In genomic region chr5:53820802-53821171, GRCh38 we compare ENCODE assay signal across 13 cellular contexts.
DNase-seq lines count a peak whose midpoint lies in the region; ATAC-seq and TF ChIP-seq lines count a peak whose summit lies in the region.
"Had no signal": no experiment of that assay in that cellular context is flagged by ENCODE, and none has a peak within 500 bp of the region (broad histone marks: within the 10 kb centered on the region; RNA-seq: fewer than 3 reads in every experiment).

No MANE protein-coding gene starts in this region.

- DNase-seq in GM12864 (ENCODE audit: low read depth): peak; percentile 39
- no peak for DNase-seq in EL
- no peak for DNase-seq in heart left ventricle
- DNase-seq in NCI-H2227 (lab: John Stamatoyannopoulos, UW; ENCODE audit: unreplicated experiment): no peak
- no peak for DNase-seq in pons (ENCODE audit: low spot score)
- DNase-seq: activated CD4-positive, alpha-beta memory T cell treated with anti-CD3 and anti-CD28 coated beads for 36 hours; adrenal gland; naive B cell; stimulated activated naive CD4-positive, alpha-beta T cell treated with Interleukin-2 at 50 U/mL for 16 hours had no signal

- H3K4me1 ChIP-seq in heart left ventricle: no peaks in the 10 kb centered on the region
- H3K4me1 ChIP-seq: adrenal gland had no signal

- ATAC-seq in GM19372 (IDR thresholded peaks at IDR 0.05; ENCODE audit: low read depth, unreplicated experiment) (peak; percentile 79), HG02798 (IDR thresholded peaks at IDR 0.05; ENCODE audit: poor library complexity, unreplicated experiment) (peak; percentile 93), HG03520 (IDR thresholded peaks at IDR 0.05; ENCODE audit: unreplicated experiment) (peak; percentile 89), heart left ventricle (no peak)

- peaks cover 0 to 8% (median 0%) of the 10 kb centered on the region in 9 donors for H3K27me3 ChIP-seq in heart left ventricle
- H3K27me3 ChIP-seq: adrenal gland, SJSA1 had no signal

- TF ChIP-seq CTCF in GM12864 (IDR thresholded peaks at IDR 0.05; ENCODE audit: low read depth, low read length, missing control alignments) (no peak), heart left ventricle (IDR thresholded peaks at IDR 0.05) (no peak)

- H3K4me3 ChIP-seq in GM12864 (ENCODE audit: low read depth, low read length): no peak overlapping the region
- no peak overlapping the region for H3K4me3 ChIP-seq in heart left ventricle
- H3K4me3 ChIP-seq: adrenal gland, SJSA1 had no signal

- TF ChIP-seq POLR2A in heart left ventricle (IDR thresholded peaks at IDR 0.05): no peak

- H3K27ac ChIP-seq in heart left ventricle: no peak overlapping the region
- H3K27ac ChIP-seq: adrenal gland, SJSA1 had no signal

- no peaks in the 10 kb centered on the region for H3K36me3 ChIP-seq in heart left ventricle
- H3K36me3 ChIP-seq: adrenal gland, SJSA1 had no signal

- no peaks in the 10 kb centered on the region for H3K9me3 ChIP-seq in heart left ventricle
- H3K9me3 ChIP-seq: adrenal gland, SJSA1 had no signal

- intact Hi-C loops in heart left ventricle (cut with DNase I): no loop called here

- WGBS in heart left ventricle, 4 donors: 96 to 98% (median 97%) methylated on average over 3 of the region's 3 CpGs

Comparison
In these comparisons a context has a peak if more than half of its experiments do, and no peak if none do; other contexts are left out.
1. ATAC-seq: peak in GM19372 (single experiment), HG02798 (single experiment) and HG03520 (single experiment); none in heart left ventricle (0 of 4).